8 cellular contexts compared by ENCODE assay signal in the genomic region with DNA sequence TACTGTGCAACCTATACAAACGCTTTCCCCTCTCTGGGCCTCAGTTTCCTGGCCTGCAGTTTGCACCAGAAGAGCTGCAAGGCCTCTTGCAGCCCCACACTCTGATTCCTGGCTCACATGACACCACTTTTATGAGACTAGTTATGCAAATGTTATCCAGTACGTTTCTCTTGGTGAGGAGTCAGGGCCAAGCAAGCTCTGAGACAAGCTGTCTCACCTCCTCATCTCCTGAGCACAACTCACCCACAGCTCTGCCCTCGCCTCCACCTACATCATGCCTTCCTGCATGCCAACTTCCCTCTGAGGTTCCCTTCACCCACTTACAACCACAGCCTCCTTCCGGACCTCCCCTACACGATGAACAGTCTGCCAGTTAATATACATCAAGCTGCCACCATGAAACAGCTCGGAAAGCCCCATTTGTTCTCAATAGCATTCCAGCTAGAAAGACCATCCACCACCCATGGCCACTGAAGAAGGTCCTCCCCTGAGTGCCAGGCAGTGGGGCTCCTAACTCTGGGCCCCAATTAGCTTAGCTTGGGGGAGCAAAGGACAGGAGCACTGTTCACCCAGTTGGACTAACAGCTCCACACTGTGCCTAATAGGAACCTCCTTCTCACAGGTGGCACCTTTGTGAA. TPM values are rescaled to one million over a fixed set of nuclear protein-coding genes. Genes with fewer than 3 reads are reported as not detected.
DNase-seq lines count a peak whose midpoint lies in the region; TF ChIP-seq lines count a peak whose summit lies in the region.

No MANE protein-coding gene starts in this region.

- H4K20me1 ChIP-seq in MM.1S (ENCODE audit: insufficient read depth, low read length): no peaks in the 10 kb centered on the region

- H3K9me3 ChIP-seq in testis: no peaks in the 10 kb centered on the region
- no peaks in the 10 kb centered on the region for H3K9me3 ChIP-seq in MM.1S (replicated peaks; ENCODE audit: insufficient read depth, low read length)

- H3K27me3 ChIP-seq in testis (no peaks in the 10 kb centered on the region), MM.1S (replicated peaks; ENCODE audit: insufficient read depth, low read length) (no peaks in the 10 kb centered on the region)

- H3K9ac ChIP-seq in MM.1S (ENCODE audit: low read length): no peak overlapping the region

- H2AFZ ChIP-seq in MM.1S (ENCODE audit: low read length): no peak overlapping the region

- WGBS in testis, 2 donors: 63 to 71% methylated on average over 6 of the region's 6 CpGs

- H3K4me2 ChIP-seq in MM.1S (ENCODE audit: low read depth, low read length): no peak overlapping the region

- H3K27ac ChIP-seq in testis (no peak overlapping the region), MM.1S (ENCODE audit: low read length) (no peak overlapping the region)

- H3K79me2 ChIP-seq in MM.1S (ENCODE audit: low read length): no peaks in the 10 kb centered on the region

- H3K36me3 ChIP-seq in testis (ENCODE audit: low read depth, missing control alignments) (no peaks in the 10 kb centered on the region), MM.1S (replicated peaks; ENCODE audit: insufficient read depth, low read length) (no peaks in the 10 kb centered on the region)

- DNase-seq in NOMO-1 treated with DMSO at 0.1 percent for 48 hours (lab: John Stamatoyannopoulos, UW; ENCODE audit: unreplicated experiment): peak; percentile 43
- DNase-seq in activated T-helper 9 cell treated with anti-CD3 and anti-CD28 coated beads, Interleukin-2, amount 50 U/mL, for 16 hours (ENCODE audit: low read depth): peak; percentile 49
- DNase-seq in stimulated activated CD8-positive, alpha-beta memory T cell treated with anti-CD3 and anti-CD28 coated beads, Interleukin-2, amount 100 ng/mL, for 1 hour (ENCODE audit: low read depth in 2 of 2): peak; percentile 20 to 35
- no peak for DNase-seq in testis
- no peak for DNase-seq in MM.1S
- no peak for DNase-seq in KG1 (lab: John Stamatoyannopoulos, UW)
- DNase-seq in NCI-H1930 (lab: John Stamatoyannopoulos, UW): no peak

- no peak for TF ChIP-seq CTCF in testis (IDR thresholded peaks at IDR 0.05)
- TF ChIP-seq CTCF in MM.1S (IDR thresholded peaks at IDR 0.05; ENCODE audit: low read length): no peak

- H3F3A ChIP-seq in MM.1S (ENCODE audit: insufficient read depth, low read length): no peaks in the 10 kb centered on the region

- H3K4me1 ChIP-seq in testis (no peaks in the 10 kb centered on the region), MM.1S (ENCODE audit: low read length) (no peaks in the 10 kb centered on the region)

- intact Hi-C loops in testis (cut with DNase I; ENCODE audit: low total_unique reads): no loop called here

- no peak overlapping the region for H3K4me3 ChIP-seq in testis
- no peak overlapping the region for H3K4me3 ChIP-seq in MM.1S (ENCODE audit: low read length)

- no peaks in the 10 kb centered on the region for H3K9me2 ChIP-seq in MM.1S (replicated peaks; ENCODE audit: insufficient read depth, low read length)

- TF ChIP-seq POLR2A in GM19099 (IDR thresholded peaks at IDR 0.05; ENCODE audit: extremely low read depth, insufficient read length, low read depth) (peak; percentile 65), testis (IDR thresholded peaks at IDR 0.05) (no peak)

RNA-seq across cellular contexts. Expression of gene CRYGS, which starts 25.0 kb away (rescaled TPM):
- total RNA-seq in testis: 1 to 10 TPM; 6.1 to 8.6 TPM
- polyA plus RNA-seq in testis (ENCODE audit: insufficient read depth, low read depth, low replicate concordance): 6.3 TPM

RNA-seq across cellular contexts. Expression of gene TBCCD1, which starts 48.0 kb away (rescaled TPM):
- 10 to 100 TPM; 33.1 to 35.0 TPM for total RNA-seq in testis
- 43.4 TPM for polyA plus RNA-seq in testis (ENCODE audit: insufficient read depth, low read depth, low replicate concordance)

RNA-seq across cellular contexts. Expression of gene DNAJB11, which starts 51.4 kb away (rescaled TPM):
- 10 to 100 TPM; 39.3 to 60.2 TPM for total RNA-seq in testis
- 58.5 TPM for polyA plus RNA-seq in testis (ENCODE audit: insufficient read depth, low read depth, low replicate concordance)

Comparison
In these comparisons a context has a peak if more than half of its experiments do, and no peak if none do; other contexts are left out.
1. DNase-seq: peak in NOMO-1 treated with DMSO at 0.1 percent for 48 hours (single experiment), activated T-helper 9 cell treated with anti-CD3 and anti-CD28 coated beads, Interleukin-2, amount 50 U/mL, for 16 hours (single experiment) and stimulated activated CD8-positive, alpha-beta memory T cell treated with anti-CD3 and anti-CD28 coated beads, Interleukin-2, amount 100 ng/mL, for 1 hour (2 of 2); none in testis (single experiment), MM.1S (single experiment), KG1 (single experiment) and NCI-H1930 (0 of 2).